Comparison of ENCODE assay signal across 1 cellular context in the genomic region with DNA sequence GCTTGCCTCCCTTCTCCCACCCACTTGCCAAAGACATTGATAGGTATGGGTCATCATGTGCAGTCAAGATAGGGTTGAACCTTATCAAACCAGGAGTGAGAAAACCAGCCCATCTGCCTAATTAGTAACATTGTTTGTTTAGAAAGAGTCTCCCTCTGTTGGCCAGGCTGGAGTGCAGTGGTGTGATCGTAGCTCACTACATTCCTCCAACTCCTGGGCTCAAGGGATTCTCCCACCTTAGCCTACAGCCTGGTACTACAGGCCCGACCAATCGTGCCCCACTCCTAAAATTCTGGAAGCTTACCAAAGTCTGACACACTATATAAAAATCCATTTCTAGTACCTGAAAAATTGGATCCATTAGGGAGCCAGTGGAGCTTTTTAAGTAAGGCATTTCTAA.
TF ChIP-seq lines count a peak whose summit lies in the region.

No MANE protein-coding gene starts in this region.

TF ChIP-seq in HCT116, 20 proteins besides CTCF, POLR2A, EP300 and RAD21:
- TF ChIP-seq, protein P1, sequence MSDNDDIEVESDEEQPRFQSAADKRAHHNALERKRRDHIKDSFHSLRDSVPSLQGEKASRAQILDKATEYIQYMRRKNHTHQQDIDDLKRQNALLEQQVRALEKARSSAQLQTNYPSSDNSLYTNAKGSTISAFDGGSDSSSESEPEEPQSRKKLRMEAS (IDR thresholded peaks at IDR 0.05), result no peak
- no peak for TF ChIP-seq JUND (IDR thresholded peaks at IDR 0.05)
- TF ChIP-seq FOSL1 (IDR thresholded peaks at IDR 0.05; ENCODE audit: low read depth), result no peak
- TF ChIP-seq ELF1 (IDR thresholded peaks at IDR 0.05; ENCODE audit: borderline replicate concordance, low read depth), result no peak
- no peak for TF ChIP-seq TCF7L2 (IDR thresholded peaks at IDR 0.05; ENCODE audit: borderline replicate concordance, extremely low read depth, insufficient read depth, insufficient read length)
- TF ChIP-seq SRF (IDR thresholded peaks at IDR 0.05; ENCODE audit: low read depth), result no peak
- TF ChIP-seq SP1 (IDR thresholded peaks at IDR 0.05; ENCODE audit: low read depth), result no peak
- no peak for TF ChIP-seq CEBPB (IDR thresholded peaks at IDR 0.05; ENCODE audit: low read depth)
- TF ChIP-seq, protein P2, sequence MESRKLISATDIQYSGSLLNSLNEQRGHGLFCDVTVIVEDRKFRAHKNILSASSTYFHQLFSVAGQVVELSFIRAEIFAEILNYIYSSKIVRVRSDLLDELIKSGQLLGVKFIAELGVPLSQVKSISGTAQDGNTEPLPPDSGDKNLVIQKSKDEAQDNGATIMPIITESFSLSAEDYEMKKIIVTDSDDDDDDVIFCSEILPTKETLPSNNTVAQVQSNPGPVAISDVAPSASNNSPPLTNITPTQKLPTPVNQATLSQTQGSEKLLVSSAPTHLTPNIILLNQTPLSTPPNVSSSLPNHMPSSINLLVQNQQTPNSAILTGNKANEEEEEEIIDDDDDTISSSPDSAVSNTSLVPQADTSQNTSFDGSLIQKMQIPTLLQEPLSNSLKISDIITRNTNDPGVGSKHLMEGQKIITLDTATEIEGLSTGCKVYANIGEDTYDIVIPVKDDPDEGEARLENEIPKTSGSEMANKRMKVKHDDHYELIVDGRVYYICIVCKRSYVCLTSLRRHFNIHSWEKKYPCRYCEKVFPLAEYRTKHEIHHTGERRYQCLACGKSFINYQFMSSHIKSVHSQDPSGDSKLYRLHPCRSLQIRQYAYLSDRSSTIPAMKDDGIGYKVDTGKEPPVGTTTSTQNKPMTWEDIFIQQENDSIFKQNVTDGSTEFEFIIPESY (IDR thresholded peaks at IDR 0.05; ENCODE audit: extremely low read depth, insufficient replicate concordance, low read length), result no peak
- TF ChIP-seq, protein P3, sequence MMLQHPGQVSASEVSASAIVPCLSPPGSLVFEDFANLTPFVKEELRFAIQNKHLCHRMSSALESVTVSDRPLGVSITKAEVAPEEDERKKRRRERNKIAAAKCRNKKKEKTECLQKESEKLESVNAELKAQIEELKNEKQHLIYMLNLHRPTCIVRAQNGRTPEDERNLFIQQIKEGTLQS (IDR thresholded peaks at IDR 0.05), result no peak
- no peak for TF ChIP-seq POLR2AphosphoS5 (IDR thresholded peaks at IDR 0.05; ENCODE audit: low read depth, low read length)
- TF ChIP-seq, protein P4, sequence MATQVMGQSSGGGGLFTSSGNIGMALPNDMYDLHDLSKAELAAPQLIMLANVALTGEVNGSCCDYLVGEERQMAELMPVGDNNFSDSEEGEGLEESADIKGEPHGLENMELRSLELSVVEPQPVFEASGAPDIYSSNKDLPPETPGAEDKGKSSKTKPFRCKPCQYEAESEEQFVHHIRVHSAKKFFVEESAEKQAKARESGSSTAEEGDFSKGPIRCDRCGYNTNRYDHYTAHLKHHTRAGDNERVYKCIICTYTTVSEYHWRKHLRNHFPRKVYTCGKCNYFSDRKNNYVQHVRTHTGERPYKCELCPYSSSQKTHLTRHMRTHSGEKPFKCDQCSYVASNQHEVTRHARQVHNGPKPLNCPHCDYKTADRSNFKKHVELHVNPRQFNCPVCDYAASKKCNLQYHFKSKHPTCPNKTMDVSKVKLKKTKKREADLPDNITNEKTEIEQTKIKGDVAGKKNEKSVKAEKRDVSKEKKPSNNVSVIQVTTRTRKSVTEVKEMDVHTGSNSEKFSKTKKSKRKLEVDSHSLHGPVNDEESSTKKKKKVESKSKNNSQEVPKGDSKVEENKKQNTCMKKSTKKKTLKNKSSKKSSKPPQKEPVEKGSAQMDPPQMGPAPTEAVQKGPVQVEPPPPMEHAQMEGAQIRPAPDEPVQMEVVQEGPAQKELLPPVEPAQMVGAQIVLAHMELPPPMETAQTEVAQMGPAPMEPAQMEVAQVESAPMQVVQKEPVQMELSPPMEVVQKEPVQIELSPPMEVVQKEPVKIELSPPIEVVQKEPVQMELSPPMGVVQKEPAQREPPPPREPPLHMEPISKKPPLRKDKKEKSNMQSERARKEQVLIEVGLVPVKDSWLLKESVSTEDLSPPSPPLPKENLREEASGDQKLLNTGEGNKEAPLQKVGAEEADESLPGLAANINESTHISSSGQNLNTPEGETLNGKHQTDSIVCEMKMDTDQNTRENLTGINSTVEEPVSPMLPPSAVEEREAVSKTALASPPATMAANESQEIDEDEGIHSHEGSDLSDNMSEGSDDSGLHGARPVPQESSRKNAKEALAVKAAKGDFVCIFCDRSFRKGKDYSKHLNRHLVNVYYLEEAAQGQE (IDR thresholded peaks at IDR 0.05; ENCODE audit: low read depth), result no peak
- TF ChIP-seq ZFX (IDR thresholded peaks at IDR 0.05), result no peak
- TF ChIP-seq SIN3A (IDR thresholded peaks at IDR 0.05; ENCODE audit: low read depth), result no peak
- no peak for TF ChIP-seq EZH2 (IDR thresholded peaks at IDR 0.05)
- no peak for TF ChIP-seq CBX3 (IDR thresholded peaks at IDR 0.05; ENCODE audit: low read depth)
- TF ChIP-seq EZH2phosphoT487 (IDR thresholded peaks at IDR 0.05; ENCODE audit: borderline replicate concordance), result no peak
- no peak for TF ChIP-seq ZNF274 (IDR thresholded peaks at IDR 0.05; ENCODE audit: low read depth, low read length)
- TF ChIP-seq YY1 (IDR thresholded peaks at IDR 0.05; ENCODE audit: extremely low read depth, insufficient replicate concordance, low read depth, low read length), result no peak
